ENCODE assay signal across 2 cellular contexts in the genomic region with DNA sequence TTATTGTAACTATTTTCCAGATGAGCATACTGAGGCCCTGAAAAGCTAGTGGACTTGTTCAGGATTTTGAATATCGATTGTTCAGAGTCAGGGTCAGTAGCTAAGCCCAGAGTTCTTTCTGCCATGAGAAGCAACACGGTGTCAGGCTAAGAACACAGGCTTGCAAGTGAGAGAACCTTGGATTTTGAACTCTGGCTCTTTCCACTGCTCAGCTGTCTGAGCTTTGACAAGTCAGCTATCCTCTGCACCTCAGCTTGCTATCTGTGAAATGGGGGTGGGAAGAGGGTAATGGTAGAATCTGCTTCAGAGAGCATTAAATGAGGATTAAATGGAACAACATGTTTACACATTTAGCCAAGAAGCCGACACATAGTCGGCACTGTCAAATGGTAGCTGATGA.
A peak's percentile ranks its signal among the peaks of the same experiment; 100 is the strongest.
TF ChIP-seq lines count a peak whose summit lies in the region.

No MANE protein-coding gene starts in this region.

TF ChIP-seq in K562, 482 proteins besides CTCF, POLR2A, EP300 and RAD21:
- TF ChIP-seq KDM1A (IDR thresholded peaks at IDR 0.05) (no peak), U2AF1 (optimal IDR thresholded peaks at IDR 0.05; ENCODE audit: low read depth, low read length) (no peak), FUS (optimal IDR thresholded peaks at IDR 0.05; ENCODE audit: low read depth, low read length) (no peak), ZC3H8 (IDR thresholded peaks at IDR 0.05) (no peak), ATF7 (IDR thresholded peaks at IDR 0.05) (no peak)

TF ChIP-seq in HepG2, 621 proteins besides CTCF, POLR2A, EP300 and RAD21:
- TF ChIP-seq, protein P1, sequence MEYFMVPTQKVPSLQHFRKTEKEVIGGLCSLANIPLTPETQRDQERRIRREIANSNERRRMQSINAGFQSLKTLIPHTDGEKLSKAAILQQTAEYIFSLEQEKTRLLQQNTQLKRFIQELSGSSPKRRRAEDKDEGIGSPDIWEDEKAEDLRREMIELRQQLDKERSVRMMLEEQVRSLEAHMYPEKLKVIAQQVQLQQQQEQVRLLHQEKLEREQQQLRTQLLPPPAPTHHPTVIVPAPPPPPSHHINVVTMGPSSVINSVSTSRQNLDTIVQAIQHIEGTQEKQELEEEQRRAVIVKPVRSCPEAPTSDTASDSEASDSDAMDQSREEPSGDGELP (IDR thresholded peaks at IDR 0.05; ENCODE audit: borderline replicate concordance, low read depth) = peak; percentile 51; the same call in 1 of the 2 replicates
- peak; percentile 50; the same call in 1 of the 2 replicates for TF ChIP-seq ZMYM4 (CRISPR knock-in tag; IDR thresholded peaks at IDR 0.05)
- TF ChIP-seq ZMAT3 (CRISPR knock-in tag; conservative IDR thresholded peaks at IDR 0.05) = no peak
- peak; percentile 26 for TF ChIP-seq RBM22 (optimal IDR thresholded peaks at IDR 0.05; ENCODE audit: low read length)
- TF ChIP-seq ZNF629 (CRISPR knock-in tag; conservative IDR thresholded peaks at IDR 0.05) = peak; percentile 93
- TF ChIP-seq ZMYM3 (CRISPR knock-in tag; IDR thresholded peaks at IDR 0.05) = peak; percentile 82
- TF ChIP-seq RXRB (CRISPR knock-in tag; IDR thresholded peaks at IDR 0.05; ENCODE audit: borderline replicate concordance) = no peak
- TF ChIP-seq, protein P2, sequence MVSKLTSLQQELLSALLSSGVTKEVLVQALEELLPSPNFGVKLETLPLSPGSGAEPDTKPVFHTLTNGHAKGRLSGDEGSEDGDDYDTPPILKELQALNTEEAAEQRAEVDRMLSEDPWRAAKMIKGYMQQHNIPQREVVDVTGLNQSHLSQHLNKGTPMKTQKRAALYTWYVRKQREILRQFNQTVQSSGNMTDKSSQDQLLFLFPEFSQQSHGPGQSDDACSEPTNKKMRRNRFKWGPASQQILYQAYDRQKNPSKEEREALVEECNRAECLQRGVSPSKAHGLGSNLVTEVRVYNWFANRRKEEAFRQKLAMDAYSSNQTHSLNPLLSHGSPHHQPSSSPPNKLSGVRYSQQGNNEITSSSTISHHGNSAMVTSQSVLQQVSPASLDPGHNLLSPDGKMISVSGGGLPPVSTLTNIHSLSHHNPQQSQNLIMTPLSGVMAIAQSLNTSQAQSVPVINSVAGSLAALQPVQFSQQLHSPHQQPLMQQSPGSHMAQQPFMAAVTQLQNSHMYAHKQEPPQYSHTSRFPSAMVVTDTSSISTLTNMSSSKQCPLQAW (CRISPR knock-in tag; IDR thresholded peaks at IDR 0.05) = no peak
- TF ChIP-seq, protein P3, sequence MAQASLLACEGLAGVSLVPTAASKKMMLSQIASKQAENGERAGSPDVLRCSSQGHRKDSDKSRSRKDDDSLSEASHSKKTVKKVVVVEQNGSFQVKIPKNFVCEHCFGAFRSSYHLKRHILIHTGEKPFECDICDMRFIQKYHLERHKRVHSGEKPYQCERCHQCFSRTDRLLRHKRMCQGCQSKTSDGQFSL (CRISPR knock-in tag; IDR thresholded peaks at IDR 0.05) = no peak
- peak; percentile 79 for TF ChIP-seq HNF4A (CRISPR knock-in tag; IDR thresholded peaks at IDR 0.05)
- 0 out of 2 replicates have a peak, but pooled peaks have one; percentile 58 for TF ChIP-seq KDM1A (CRISPR knock-in tag; IDR thresholded peaks at IDR 0.05)
- peak; percentile 24; the same call in 1 of the 2 replicates for TF ChIP-seq HNF4G (IDR thresholded peaks at IDR 0.05; ENCODE audit: borderline replicate concordance, low read depth, low read length)
- TF ChIP-seq HNF4G (CRISPR knock-in tag; IDR thresholded peaks at IDR 0.05; ENCODE audit: borderline replicate concordance, low read depth) = no peak
- TF ChIP-seq, protein P4, sequence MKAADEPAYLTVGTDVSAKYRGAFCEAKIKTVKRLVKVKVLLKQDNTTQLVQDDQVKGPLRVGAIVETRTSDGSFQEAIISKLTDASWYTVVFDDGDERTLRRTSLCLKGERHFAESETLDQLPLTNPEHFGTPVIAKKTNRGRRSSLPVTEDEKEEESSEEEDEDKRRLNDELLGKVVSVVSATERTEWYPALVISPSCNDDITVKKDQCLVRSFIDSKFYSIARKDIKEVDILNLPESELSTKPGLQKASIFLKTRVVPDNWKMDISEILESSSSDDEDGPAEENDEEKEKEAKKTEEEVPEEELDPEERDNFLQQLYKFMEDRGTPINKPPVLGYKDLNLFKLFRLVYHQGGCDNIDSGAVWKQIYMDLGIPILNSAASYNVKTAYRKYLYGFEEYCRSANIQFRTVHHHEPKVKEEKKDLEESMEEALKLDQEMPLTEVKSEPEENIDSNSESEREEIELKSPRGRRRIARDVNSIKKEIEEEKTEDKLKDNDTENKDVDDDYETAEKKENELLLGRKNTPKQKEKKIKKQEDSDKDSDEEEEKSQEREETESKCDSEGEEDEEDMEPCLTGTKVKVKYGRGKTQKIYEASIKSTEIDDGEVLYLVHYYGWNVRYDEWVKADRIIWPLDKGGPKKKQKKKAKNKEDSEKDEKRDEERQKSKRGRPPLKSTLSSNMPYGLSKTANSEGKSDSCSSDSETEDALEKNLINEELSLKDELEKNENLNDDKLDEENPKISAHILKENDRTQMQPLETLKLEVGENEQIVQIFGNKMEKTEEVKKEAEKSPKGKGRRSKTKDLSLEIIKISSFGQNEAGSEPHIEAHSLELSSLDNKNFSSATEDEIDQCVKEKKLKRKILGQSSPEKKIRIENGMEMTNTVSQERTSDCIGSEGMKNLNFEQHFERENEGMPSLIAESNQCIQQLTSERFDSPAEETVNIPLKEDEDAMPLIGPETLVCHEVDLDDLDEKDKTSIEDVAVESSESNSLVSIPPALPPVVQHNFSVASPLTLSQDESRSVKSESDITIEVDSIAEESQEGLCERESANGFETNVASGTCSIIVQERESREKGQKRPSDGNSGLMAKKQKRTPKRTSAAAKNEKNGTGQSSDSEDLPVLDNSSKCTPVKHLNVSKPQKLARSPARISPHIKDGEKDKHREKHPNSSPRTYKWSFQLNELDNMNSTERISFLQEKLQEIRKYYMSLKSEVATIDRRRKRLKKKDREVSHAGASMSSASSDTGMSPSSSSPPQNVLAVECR (CRISPR knock-in tag; IDR thresholded peaks at IDR 0.05; ENCODE audit: borderline replicate concordance) = peak; percentile 16; the same call in 1 of the 2 replicates
TF ChIP-seq in HepG2: peak in this region for 9.
